8 cellular contexts compared by ENCODE assay signal in the genomic region with DNA sequence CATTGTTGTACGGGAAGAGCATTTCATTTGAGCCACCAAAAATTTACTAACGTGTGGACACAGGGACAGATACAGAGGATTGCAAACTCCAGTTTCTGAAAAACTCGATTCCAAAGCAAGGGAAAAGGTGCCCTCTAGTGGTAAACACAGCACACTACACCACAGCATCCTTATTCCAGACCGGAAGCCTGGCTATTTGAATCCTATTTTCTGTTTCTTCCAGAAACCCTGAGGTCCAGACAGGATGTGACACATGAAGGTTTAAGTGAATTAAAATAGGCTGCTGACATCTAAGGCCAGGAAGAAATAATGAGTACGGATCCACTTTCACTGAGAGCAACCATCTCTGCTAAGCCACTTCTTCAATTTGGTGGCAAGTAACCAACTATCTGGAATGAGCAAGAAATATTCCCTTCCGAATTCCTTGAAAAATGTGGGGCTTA. TPM values are rescaled to one million over a fixed set of nuclear protein-coding genes. Genes with fewer than 3 reads are reported as not detected.
DNase-seq lines count a peak whose midpoint lies in the region; ATAC-seq and FAIRE-seq lines count a peak whose summit lies in the region.

No MANE protein-coding gene starts in this region.

- H3K4me1 Mint-ChIP-seq in IgD-negative memory B cell: peaks cover 21 to 27% (median 22%) of the 10 kb centered on the region in 3 donors

- ATAC-seq in left cardiac atrium: peak; percentile 77 to 90

- H3K27ac Mint-ChIP-seq in IgD-negative memory B cell: peak overlapping the region in 2 of 3 donors; percentile 48 to 87

- no peaks in the 10 kb centered on the region for H3K9me3 Mint-ChIP-seq in IgD-negative memory B cell

- peak overlapping the region in 3 of 4 donors; percentile 18 to 86 (median 55) for H3K4me3 Mint-ChIP-seq in IgD-negative memory B cell

- peaks cover 6% of the 10 kb centered on the region for H3K27me3 Mint-ChIP-seq in IgD-negative memory B cell

- intact Hi-C loops in left cardiac atrium (cut with DNase I): loop anchor here in 1 of 2 donors (2.0 kb wide), 1 partner anchor 516 kb away; no protein-coding TSS in a partner anchor

- H3K36me3 Mint-ChIP-seq in IgD-negative memory B cell: peaks cover 2% of the 10 kb centered on the region

- DNase-seq in NCI-H510A treated with DMSO at 0.1 percent for 48 hours (lab: John Stamatoyannopoulos, UW): peak; percentile 83
- no peak for DNase-seq in NCI-H510A (lab: John Stamatoyannopoulos, UW)
- peak; percentile 60 for DNase-seq in RCC 7860 (ENCODE audit: low spot score)
- DNase-seq in amniotic epithelial cell (ENCODE audit: low read depth): peak; percentile 59
- DNase-seq in left cardiac atrium: no peak
- peak; percentile 64 for DNase-seq in putamen (ENCODE audit: low spot score)
- no peak for DNase-seq in activated effector memory CD4-positive, alpha-beta T cell treated with Interleukin-2 at 50 U/mL for 16 hours

- peak; percentile 67 for FAIRE-seq in RCC 7860 (lab: Jason Lieb, UNC)

RNA-seq across cellular contexts. Expression of gene GMPR, which starts 31.8 kb away (rescaled TPM):
- polyA plus RNA-seq in IgD-negative memory B cell: 1.3 TPM
- 10 to 100 TPM; 58.8 to 65.2 TPM for total RNA-seq in left cardiac atrium

Comparison
In these comparisons a context has a peak if more than half of its experiments do, and no peak if none do; other contexts are left out.
1. DNase-seq: peak in NCI-H510A treated with DMSO at 0.1 percent for 48 hours (single experiment), RCC 7860 (single experiment), amniotic epithelial cell (single experiment) and putamen (single experiment); none in NCI-H510A (single experiment), left cardiac atrium (single experiment) and activated effector memory CD4-positive, alpha-beta T cell treated with Interleukin-2 at 50 U/mL for 16 hours (single experiment).